In genomic region chr3:108221911-108222812, GRCh38 we compare ENCODE assay signal across 8 cellular contexts.
DNase-seq lines count a peak whose midpoint lies in the region; ATAC-seq and TF ChIP-seq lines count a peak whose summit lies in the region.

TSS of gene IFT57 (minus strand) at chr3:108222424. CDS start at chr3:108222322, 102 bp downstream.

- peak; percentile 93 for ATAC-seq in HG03280 (IDR thresholded peaks at IDR 0.05; ENCODE audit: unreplicated experiment)
- peak; percentile 92 for ATAC-seq in central memory CD8-positive, alpha-beta T cell (replicated peaks; ENCODE audit: extremely low read depth, poor library complexity, severe bottlenecking)

- peaks cover 50% of the 10 kb centered on the region for H3K4me1 Mint-ChIP-seq in central memory CD8-positive, alpha-beta T cell

- in situ Hi-C loops in GM18951 (cut with MboI; ENCODE audit: low sequenced_read_pairs, unreplicated experiment): no loop called here

- H3K36me3 Mint-ChIP-seq in central memory CD8-positive, alpha-beta T cell (ENCODE audit: insufficient read depth): peaks cover 16% of the 10 kb centered on the region

- DNase-seq in AG08395 (ENCODE audit: low spot score) (peak; percentile 99), NCI-H345 treated with DMSO at 0.1 percent for 48 hours (lab: John Stamatoyannopoulos, UW; ENCODE audit: unreplicated experiment) (peak; percentile 87), iris pigment epithelial cell (ENCODE audit: low read depth) (peak; percentile 98)
- peak; percentile 87 for DNase-seq in activated CD4-positive, CD25-positive, alpha-beta regulatory T cell treated with anti-CD3 and anti-CD28 coated beads, Interleukin-2, amount 50 U/mL, for 16 hours (ENCODE audit: low read depth, low spot score)
- DNase-seq in central memory CD8-positive, alpha-beta T cell (ENCODE audit: low spot score in 2 of 2): peak; percentile 92 to 95
- DNase-seq in stimulated activated CD4-positive, alpha-beta T cell treated with anti-CD3 and anti-CD28 coated beads, Interleukin-12 subunit alpha, Interleukin-12 subunit beta, amount 100 ng/mL, for 24 hours (ENCODE audit: low read depth in 2 of 2): peak; percentile 88 to 91

- H3K27ac Mint-ChIP-seq in central memory CD8-positive, alpha-beta T cell (ENCODE audit: low read depth): peak within 1 kb of the TSS; percentile 98

- no peaks in the 10 kb centered on the region for H3K27me3 Mint-ChIP-seq in central memory CD8-positive, alpha-beta T cell

- no peaks in the 10 kb centered on the region for H3K9me3 Mint-ChIP-seq in central memory CD8-positive, alpha-beta T cell

- H3K4me3 Mint-ChIP-seq in central memory CD8-positive, alpha-beta T cell: peak within 1 kb of the TSS; percentile 97

- peak; percentile 50 for TF ChIP-seq POLR2A in GM18951 (IDR thresholded peaks at IDR 0.05; ENCODE audit: extremely low read depth, insufficient read depth, insufficient read length)

Comparison
In these comparisons a context has a peak if more than half of its experiments do, and no peak if none do; other contexts are left out.
1. Peak in every context shown above with its lines: DNase-seq and ATAC-seq.